In the genomic region with DNA sequence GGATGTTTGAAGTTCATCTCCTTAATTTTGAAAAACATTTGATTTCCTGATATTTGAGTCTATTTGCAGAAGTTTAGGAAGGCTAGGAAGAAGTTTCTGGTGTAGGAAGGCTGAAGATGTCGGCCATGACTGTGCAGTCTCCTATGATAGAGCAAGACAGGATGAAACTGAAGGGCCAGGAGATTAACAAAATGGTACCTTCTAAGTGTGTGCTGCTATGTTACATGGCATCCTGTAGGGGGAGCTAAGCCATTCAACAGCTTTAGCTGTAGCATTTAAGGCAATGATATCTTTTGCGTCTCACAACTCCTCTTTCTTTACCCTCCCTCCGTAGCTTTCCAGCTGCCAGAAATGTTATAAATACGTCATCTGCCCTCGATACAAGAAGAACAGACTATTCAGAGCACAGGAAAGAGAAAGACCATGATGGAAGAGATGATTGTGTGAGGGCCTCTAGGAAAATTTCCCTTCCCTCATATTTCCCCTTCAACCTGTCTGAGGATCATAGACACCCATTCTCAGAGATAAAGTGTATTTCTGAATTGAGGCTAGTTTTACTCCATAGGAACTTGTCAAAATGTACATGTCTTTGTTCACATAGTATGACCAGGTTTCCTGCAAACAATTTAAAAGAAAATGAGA, we compare ENCODE assay signal across 8 cellular contexts.
DNase-seq lines count a peak whose midpoint lies in the region; ATAC-seq and TF ChIP-seq lines count a peak whose summit lies in the region.

No MANE protein-coding gene starts in this region.

- TF ChIP-seq POLR2A in breast epithelium (IDR thresholded peaks at IDR 0.05): no peak

- H3K27ac ChIP-seq in breast epithelium: peak overlapping the region; percentile 22 to 82
- H3K27ac ChIP-seq in lower lobe of right lung: no peak overlapping the region

- no peaks in the 10 kb centered on the region for H3K9me3 ChIP-seq in BE2C
- no peaks in the 10 kb centered on the region for H3K9me3 ChIP-seq in breast epithelium
- no peaks in the 10 kb centered on the region for H3K9me3 ChIP-seq in lower lobe of right lung

- ATAC-seq in GM21367 (IDR thresholded peaks at IDR 0.05; ENCODE audit: unreplicated experiment) (peak; percentile 57), lower lobe of right lung (peak; percentile 65 to 81)

- peaks cover 34% of the 10 kb centered on the region for H3K4me1 ChIP-seq in BE2C
- peaks cover 0 to 3% of the 10 kb centered on the region in 2 donors for H3K4me1 ChIP-seq in breast epithelium
- H3K4me1 ChIP-seq in lower lobe of right lung: peaks cover 19% of the 10 kb centered on the region

- DNase-seq in BE2C (peak; percentile 30), NCI-H460 (ENCODE audit: extremely low read depth, low read depth) (peak; percentile 30), breast epithelium (ENCODE audit: low spot score in 2 of 2) (no peak), lower lobe of right lung (no peak), T-helper 9 cell (no peak), activated gamma-delta T cell (lab: John Stamatoyannopoulos, UW) (no peak), COLO668 (lab: John Stamatoyannopoulos, UW; ENCODE audit: unreplicated experiment) (no peak)

- no peaks in the 10 kb centered on the region for H3K27me3 ChIP-seq in BE2C
- H3K27me3 ChIP-seq in breast epithelium: no peaks in the 10 kb centered on the region
- H3K27me3 ChIP-seq in lower lobe of right lung (ENCODE audit: low read depth): no peaks in the 10 kb centered on the region

- peak; percentile 97 for TF ChIP-seq CTCF in BE2C (IDR thresholded peaks at IDR 0.05; ENCODE audit: low read depth, low read length)
- TF ChIP-seq CTCF in breast epithelium (IDR thresholded peaks at IDR 0.05): peak in 1 of 3 donors; percentile 27
- TF ChIP-seq CTCF in lower lobe of right lung (IDR thresholded peaks at IDR 0.05): peak; percentile 57

- no peak overlapping the region for H3K4me3 ChIP-seq in BE2C (ENCODE audit: low read depth, low read length)
- no peak overlapping the region for H3K4me3 ChIP-seq in breast epithelium
- no peak overlapping the region for H3K4me3 ChIP-seq in lower lobe of right lung

- intact Hi-C loops in breast epithelium (cut with DNase I; ENCODE audit: low total_unique reads) (no loop called here), lower lobe of right lung (cut with DNase I) (loop anchor here (10.0 kb wide), 1 partner anchor 467 kb away; a partner anchor contains a TSS)

- no peaks in the 10 kb centered on the region for H3K36me3 ChIP-seq in BE2C
- H3K36me3 ChIP-seq in breast epithelium: no peaks in the 10 kb centered on the region
- H3K36me3 ChIP-seq in lower lobe of right lung: no peaks in the 10 kb centered on the region

Comparison
In these comparisons a context has a peak if more than half of its experiments do, and no peak if none do; other contexts are left out.
1. DNase-seq: peak in BE2C (single experiment) and NCI-H460 (single experiment); none in breast epithelium (0 of 2), lower lobe of right lung (single experiment), T-helper 9 cell (single experiment), activated gamma-delta T cell (single experiment) and COLO668 (single experiment).